12 cellular contexts compared by ENCODE assay signal in genomic region chr1:243236604-243237252, GRCh38. TPM values are rescaled to one million over a fixed set of nuclear protein-coding genes. Genes with fewer than 3 reads are reported as not detected.
DNase-seq lines count a peak whose midpoint lies in the region; ATAC-seq and TF ChIP-seq lines count a peak whose summit lies in the region.
"Had no signal": no experiment of that assay in that cellular context is flagged by ENCODE, and none has a peak within 500 bp of the region (broad histone marks: within the 10 kb centered on the region; RNA-seq: fewer than 3 reads in every experiment).

No MANE protein-coding gene starts in this region.

- H3K23ac ChIP-seq in trophoblast cell (ENCODE audit: low read length) = no peak overlapping the region

- no peak for TF ChIP-seq POLR2A in gastroesophageal sphincter (IDR thresholded peaks at IDR 0.05)

- H3K4ac ChIP-seq in trophoblast cell (ENCODE audit: low read depth, low read length) = no peak overlapping the region

- H2BK120ac ChIP-seq in trophoblast cell (ENCODE audit: insufficient read depth, low read length, poor library complexity) = no peak overlapping the region

- H3K4me3 ChIP-seq in HEK293 (ENCODE audit: low read depth, low read length) (no peak overlapping the region), KMS-11 (IDR thresholded peaks at IDR 0.05; ENCODE audit: insufficient read depth, low read depth, low read length) (peak overlapping the region; percentile 49), trophoblast cell (ENCODE audit: low read depth, low read length) (no peak overlapping the region), gastroesophageal sphincter (no peak overlapping the region)
- H3K4me3 ChIP-seq: tibial artery had no signal

- no peak overlapping the region for H3K14ac ChIP-seq in trophoblast cell (ENCODE audit: low read length)

- H3K36me3 Mint-ChIP-seq in glutamatergic neuron (ENCODE audit: unreplicated experiment) = peaks cover 8% of the 10 kb centered on the region

- H4K12ac ChIP-seq in trophoblast cell (ENCODE audit: low read depth, low read length) = no peak overlapping the region

- no peak overlapping the region for H3K27ac Mint-ChIP-seq in glutamatergic neuron (ENCODE audit: unreplicated experiment)
- H3K27ac Mint-ChIP-seq: activated CD4-positive, alpha-beta T cell treated with anti-CD3 and anti-CD28 coated beads, Interleukin-2, amount 10 ng/mL, durations not matched to agents 7 days and 5 days had no signal

- DNase-seq in trophoblast cell = no peak
- DNase-seq in ureter (ENCODE audit: low spot score) = no peak
- DNase-seq in T1000 (lab: John Stamatoyannopoulos, UW) = no peak
- no peak for DNase-seq in glutamatergic neuron
- DNase-seq: activated CD4-positive, alpha-beta T cell treated with anti-CD3 and anti-CD28 coated beads, Interleukin-2, amount 10 ng/mL, durations not matched to agents 7 days and 5 days; activated naive CD4-positive, alpha-beta T cell treated with Interleukin-2 at 50 U/mL for 16 hours; stimulated activated CD4-positive, alpha-beta T cell treated with anti-CD3 and anti-CD28 coated beads, Interleukin-4, amount 100 ng/mL, for 1 hour; tibial artery had no signal

- peak overlapping the region; percentile 27 for H3K4me2 ChIP-seq in KMS-11
- H3K4me2 ChIP-seq in trophoblast cell (ENCODE audit: low read length) = no peak overlapping the region

- ATAC-seq in GM18867 (IDR thresholded peaks at IDR 0.05; ENCODE audit: unreplicated experiment) (peak; percentile 66), gastroesophageal sphincter (no peak)

- no peak overlapping the region for H3K4me3 Mint-ChIP-seq in glutamatergic neuron (ENCODE audit: unreplicated experiment)
- H3K4me3 Mint-ChIP-seq: activated CD4-positive, alpha-beta T cell treated with anti-CD3 and anti-CD28 coated beads, Interleukin-2, amount 10 ng/mL, durations not matched to agents 7 days and 5 days had no signal

- H3K9ac ChIP-seq in KMS-11 (peak overlapping the region; percentile 13; the same call in 1 of the 2 replicates), trophoblast cell (ENCODE audit: low read length) (no peak overlapping the region)

- H3K27ac ChIP-seq in HEK293 (ENCODE audit: extremely low read depth, low read depth, low read length) (no peak overlapping the region), KMS-11 (peak overlapping the region; percentile 30), trophoblast cell (ENCODE audit: low read depth, low read length) (peak overlapping the region; percentile 4), gastroesophageal sphincter (peak overlapping the region in 2 of 4 donors; percentile 35 to 43)
- H3K27ac ChIP-seq: tibial artery had no signal

- TF ChIP-seq CTCF in HEK293 (tag by site-specific recombination; IDR thresholded peaks at IDR 0.05) = no peak
- no peak for TF ChIP-seq CTCF in KMS-11 (conservative IDR thresholded peaks at IDR 0.05; ENCODE audit: low read depth, low read length)
- no peak for TF ChIP-seq CTCF in gastroesophageal sphincter (IDR thresholded peaks at IDR 0.05)
- TF ChIP-seq CTCF in glutamatergic neuron (IDR thresholded peaks at IDR 0.05; ENCODE audit: partially characterized antibody, unreplicated experiment) = no peak

- no peak overlapping the region for H4K8ac ChIP-seq in trophoblast cell (ENCODE audit: low read depth, low read length)

- H3K9me3 Mint-ChIP-seq in glutamatergic neuron (ENCODE audit: unreplicated experiment) = peaks cover 3% of the 10 kb centered on the region

- no peaks in the 10 kb centered on the region for H4K20me1 ChIP-seq in KMS-11 (ENCODE audit: insufficient read depth)

- no peaks in the 10 kb centered on the region for H3K79me1 ChIP-seq in trophoblast cell (ENCODE audit: low read length)

- peaks cover 2% of the 10 kb centered on the region for H3K27me3 Mint-ChIP-seq in glutamatergic neuron (ENCODE audit: unreplicated experiment)
- H3K27me3 Mint-ChIP-seq: activated CD4-positive, alpha-beta T cell treated with anti-CD3 and anti-CD28 coated beads, Interleukin-2, amount 10 ng/mL, durations not matched to agents 7 days and 5 days had no signal

- no peak for TF ChIP-seq EP300 in gastroesophageal sphincter (IDR thresholded peaks at IDR 0.05)

- H3K36me3 ChIP-seq in HEK293 (ENCODE audit: control insufficient read depth in 2 of 2, insufficient read depth in 1 of 2, low read length in 2 of 2) (no peaks in the 10 kb centered on the region), KMS-11 (ENCODE audit: insufficient read depth) (no peaks in the 10 kb centered on the region), trophoblast cell (ENCODE audit: control insufficient read depth in 1 of 2, insufficient read depth in 2 of 2, low read length in 2 of 2) (peaks cover 3 to 4% of the 10 kb centered on the region in 2 experiments), gastroesophageal sphincter (peaks cover 0 to 7% of the 10 kb centered on the region in 2 donors)

- H3K9me3 ChIP-seq in HEK293 (ENCODE audit: control insufficient read depth, insufficient read depth, low read depth, low read length) (no peaks in the 10 kb centered on the region), trophoblast cell (ENCODE audit: insufficient read depth, low read depth, low read length) (peaks cover 3% of the 10 kb centered on the region), gastroesophageal sphincter (peaks cover 0 to 6% (median 2%) of the 10 kb centered on the region in 3 donors)

- CTCF ChIA-PET in HEK293 (lab: Yijun Ruan, JAX) = interaction anchor here (0.6 kb wide), 1 partner anchor 222 kb away, joined by 5 read pairs; no protein-coding TSS in a partner anchor

- H3K18ac ChIP-seq in trophoblast cell (ENCODE audit: low read length) = no peak overlapping the region

- H3K79me2 ChIP-seq in KMS-11 (ENCODE audit: insufficient read depth, low read depth) (peaks cover 51% of the 10 kb centered on the region), trophoblast cell (ENCODE audit: control insufficient read depth, insufficient read depth, low read length, poor library complexity) (peaks cover 3% of the 10 kb centered on the region)

- H2AK5ac ChIP-seq in trophoblast cell (ENCODE audit: low read length) = no peak overlapping the region

- no peak overlapping the region for H2BK12ac ChIP-seq in trophoblast cell (ENCODE audit: low read length)

- H2BK5ac ChIP-seq in trophoblast cell (ENCODE audit: low read depth, low read length, poor library complexity) = no peak overlapping the region

- H2AFZ ChIP-seq in KMS-11 (ENCODE audit: low read depth) (no peak overlapping the region), trophoblast cell (ENCODE audit: insufficient read depth, low read length, poor library complexity) (no peak overlapping the region)

- no peaks in the 10 kb centered on the region for H3K27me3 ChIP-seq in KMS-11 (ENCODE audit: insufficient read depth, low read depth)
- H3K27me3 ChIP-seq in trophoblast cell (ENCODE audit: insufficient read depth, low read length) = no peaks in the 10 kb centered on the region
- H3K27me3 ChIP-seq in gastroesophageal sphincter = no peaks in the 10 kb centered on the region
- H3K27me3 ChIP-seq: tibial artery had no signal

- no peak overlapping the region for H4K91ac ChIP-seq in trophoblast cell (ENCODE audit: low read depth, low read length)

- no CpG with 5 or more reads among the region's 4 CpGs for WGBS in trophoblast cell (ENCODE audit: extremely low coverage, insufficient coverage, insufficient read length)
- WGBS in gastroesophageal sphincter (ENCODE audit: low coverage in 1 of 2), 2 donors = 22 to 24% methylated on average over 3 to 4 of the region's 4 CpGs

- POLR2A ChIA-PET in HEK293 (lab: Yijun Ruan, JAX) = no interaction called here

- H3K4me1 ChIP-seq in HEK293 (ENCODE audit: control insufficient read depth, insufficient read depth, low read length) (peaks cover 23% of the 10 kb centered on the region), KMS-11 (ENCODE audit: low read depth, poor library complexity, severe bottlenecking) (peaks cover 30% of the 10 kb centered on the region), trophoblast cell (ENCODE audit: control insufficient read depth in 1 of 2, insufficient read depth in 2 of 2, low read length in 2 of 2) (no peaks in the 10 kb centered on the region), gastroesophageal sphincter (peaks cover 9 to 39% (median 17%) of the 10 kb centered on the region in 3 donors)

- H3K4me1 Mint-ChIP-seq in glutamatergic neuron (ENCODE audit: low read depth, unreplicated experiment) = peaks cover 16% of the 10 kb centered on the region

TF ChIP-seq in HEK293, 187 proteins besides CTCF, POLR2A, EP300 and RAD21:
- TF ChIP-seq ZNF114 (tag by site-specific recombination; IDR thresholded peaks at IDR 0.05) (no peak), WT1 (tag by site-specific recombination; IDR thresholded peaks at IDR 0.05) (peak; percentile 77), PRDM6 (tag by site-specific recombination; IDR thresholded peaks at IDR 0.05) (0 out of 2 replicates have a peak, but pooled peaks have one; percentile 2)

RNA-seq across cellular contexts. Expression of gene CEP170, which starts 18.4 kb away (rescaled TPM):
- polyA plus RNA-seq in trophoblast cell (2013) = 49.0 and 50.2 TPM in 2 replicates
- total RNA-seq in gastroesophageal sphincter (10 to 100 TPM; 33.1 to 53.5 (median 41.6) TPM), ureter (40.8 TPM), glutamatergic neuron (ENCODE audit: unreplicated experiment) (450 TPM)

RNA-seq across cellular contexts. Expression of gene SDCCAG8, which starts 19.1 kb away (rescaled TPM):
- 19.6 and 20.8 TPM in 2 replicates for polyA plus RNA-seq in trophoblast cell (2013)
- total RNA-seq in gastroesophageal sphincter (10 to 100 TPM; 30.2 to 46.4 (median 36.7) TPM), ureter (54.1 TPM), glutamatergic neuron (ENCODE audit: unreplicated experiment) (52.8 TPM)
